ENCODE assay signal across 8 cellular contexts in the genomic region with DNA sequence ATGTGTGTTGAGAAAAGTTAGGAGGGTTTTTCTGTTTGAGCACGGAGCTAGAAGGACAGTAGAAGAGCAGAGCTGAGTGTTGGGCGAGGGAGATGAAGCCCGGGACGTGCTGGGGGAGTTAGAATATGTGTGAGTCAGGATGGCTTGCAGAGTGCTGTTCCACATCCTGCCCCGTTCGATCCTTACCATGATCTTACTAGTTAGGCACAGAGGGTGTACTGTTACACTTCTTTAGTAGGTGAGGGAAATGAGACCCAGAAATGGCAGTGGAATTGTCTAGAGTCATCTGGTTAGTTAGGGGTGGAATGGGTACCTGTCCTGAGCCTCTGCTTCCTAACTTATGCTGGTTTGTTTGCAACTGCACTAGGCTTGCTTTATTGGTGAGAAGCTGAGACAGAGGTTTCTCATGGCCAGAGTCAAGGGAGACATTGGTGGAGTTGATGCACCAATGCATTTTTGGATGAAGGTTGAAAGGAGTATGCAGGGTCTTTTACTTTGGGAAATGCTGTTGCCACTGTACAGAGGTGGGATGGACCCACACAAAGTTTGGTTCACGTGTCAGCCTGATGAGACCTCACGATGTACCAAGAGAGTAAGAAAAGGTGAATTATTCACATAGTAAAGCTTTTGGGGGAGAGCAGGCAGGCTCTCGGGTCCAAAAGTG. TPM values are rescaled to one million over a fixed set of nuclear protein-coding genes. Genes with fewer than 3 reads are reported as not detected.
DNase-seq lines count a peak whose midpoint lies in the region; ATAC-seq and FAIRE-seq lines count a peak whose summit lies in the region.

No MANE protein-coding gene starts in this region.

- no peak for FAIRE-seq in small intestine (lab: Jason Lieb, UNC)

- no peaks in the 10 kb centered on the region for H3K9me3 ChIP-seq in small intestine (ENCODE audit: control insufficient read depth, low read depth)

- H3K27me3 ChIP-seq in small intestine (ENCODE audit: control insufficient read depth in 2 of 2, insufficient read depth in 2 of 2, low read length in 2 of 2): no peaks in the 10 kb centered on the region

- peaks cover 0 to 2% of the 10 kb centered on the region in 2 donors for H3K36me3 ChIP-seq in small intestine (ENCODE audit: control insufficient read depth in 2 of 2, insufficient read depth in 2 of 2, low read length in 2 of 2)

- peaks cover 6 to 7% of the 10 kb centered on the region in 2 donors for H3K4me1 ChIP-seq in small intestine (ENCODE audit: control insufficient read depth in 2 of 2, insufficient read depth in 1 of 2, low read depth in 1 of 2, low read length in 1 of 2)

- DNase-seq in UCSD-AML1 (lab: John Stamatoyannopoulos, UW; ENCODE audit: unreplicated experiment) (peak; percentile 48), lung microvascular endothelial cell (ENCODE audit: low read depth in 2 of 2) (peak; percentile 36 to 71), ecto neural progenitor cell (ENCODE audit: low spot score) (no peak), NCI-H1105 treated with DMSO at 0.1 percent for 48 hours (lab: John Stamatoyannopoulos, UW) (no peak), SW480 (ENCODE audit: low spot score) (no peak), small intestine (no peak)

- H3K27ac ChIP-seq in small intestine (ENCODE audit: low read depth in 1 of 2, low read length in 1 of 2): peak overlapping the region in 1 of 2 donors; percentile 39

- H3K4me3 ChIP-seq in GM08714 (ENCODE audit: low read length) (peak overlapping the region; percentile 33; the same call in 1 of the 2 replicates), small intestine (ENCODE audit: low read depth in 1 of 2, low read length in 2 of 2) (no peak overlapping the region)

- peak; percentile 29 for ATAC-seq in GM21723 (IDR thresholded peaks at IDR 0.05; ENCODE audit: unreplicated experiment)

- WGBS in small intestine, 3 donors: 74 to 93% (median 74%) methylated on average over 9 of the region's 9 CpGs

RNA-seq across cellular contexts. Expression of a gene that starts 42.4 kb away (rescaled TPM):
- 62.3 and 104 TPM in 2 replicates for total RNA-seq in lung microvascular endothelial cell
- 10 to 100 TPM; 26.7 to 35.8 (median 28.9) TPM for polyA plus RNA-seq in small intestine

Comparison
In these comparisons a context has a peak if more than half of its experiments do, and no peak if none do; other contexts are left out.
1. DNase-seq: peak in UCSD-AML1 (single experiment) and lung microvascular endothelial cell (2 of 2); none in ecto neural progenitor cell (single experiment), NCI-H1105 treated with DMSO at 0.1 percent for 48 hours (single experiment), SW480 (single experiment) and small intestine (single experiment).